In genomic region chr6:146295695-146296094, GRCh38 we compare ENCODE assay signal across 21 cellular contexts.
"Had no signal": no experiment of that assay in that cellular context is flagged by ENCODE, and none has a peak within 500 bp of the region (broad histone marks: within the 10 kb centered on the region; RNA-seq: fewer than 3 reads in every experiment).

No MANE protein-coding gene starts in this region.

- H3K9ac ChIP-seq: neural progenitor cell had no signal

- DNase-seq: effector memory CD8-positive, alpha-beta T cell; esophagus squamous epithelium; foreskin keratinocyte; immature natural killer cell; left ventricle myocardium inferior; mesenchymal stem cell; midbrain; nucleus accumbens; pancreas; right cardiac atrium; small intestine; stimulated activated CD4-positive, alpha-beta T cell treated with anti-CD3 and anti-CD28 coated beads, Interleukin-12 subunit alpha, Interleukin-12 subunit beta, amount 100 ng/mL, for 4 hours; stimulated activated naive CD8-positive, alpha-beta T cell treated with anti-CD3 and anti-CD28 coated beads, Interleukin-15, Interleukin-2, amounts not matched to agents 100 U/mL and 50 U/mL, for 24 hours; thyroid gland had no signal

- ATAC-seq: effector memory CD8-positive, alpha-beta T cell; foreskin keratinocyte; natural killer cell treated with Interleukin-12 subunit alpha and Interleukin-12 subunit beta and Interleukin-15 and Interleukin-18, amount 100 ng/mL, for 72 hours; pancreas; right cardiac atrium; stimulated activated naive CD8-positive, alpha-beta T cell treated with anti-CD3 and anti-CD28 coated beads, Interleukin-15, Interleukin-2, amounts not matched to agents 100 U/mL and 50 U/mL, for 24 hours had no signal

- H3K36me3 Mint-ChIP-seq: natural killer cell treated with Interleukin-12 subunit alpha and Interleukin-12 subunit beta and Interleukin-15 and Interleukin-18, amount 100 ng/mL, for 72 hours; neural progenitor cell; type B pancreatic cell had no signal

- H3K4me2 ChIP-seq: neural progenitor cell had no signal

- H3K27ac ChIP-seq: epithelial cell of prostate, esophagus squamous epithelium, foreskin keratinocyte, left ventricle myocardium inferior, neural progenitor cell, pancreas, suprapubic skin, thyroid gland had no signal

- H3K27me3 Mint-ChIP-seq: dendritic cell treated with granulocyte-macrophage colony-stimulating factor and Interleukin-4, amounts not matched to agents 40 ng/mL and 50 ng/mL, for 4 days; effector memory CD8-positive, alpha-beta T cell; natural killer cell treated with Interleukin-12 subunit alpha and Interleukin-12 subunit beta and Interleukin-15 and Interleukin-18, amount 100 ng/mL, for 72 hours; progenitor cell of endocrine pancreas; type B pancreatic cell had no signal

- H3K4me1 Mint-ChIP-seq: immature natural killer cell had no signal

- H3K27ac Mint-ChIP-seq: dendritic cell treated with granulocyte-macrophage colony-stimulating factor and Interleukin-4, amounts not matched to agents 40 ng/mL and 50 ng/mL, for 4 days; effector memory CD8-positive, alpha-beta T cell; immature natural killer cell; natural killer cell treated with Interleukin-12 subunit alpha and Interleukin-12 subunit beta and Interleukin-15 and Interleukin-18, amount 100 ng/mL, for 72 hours; neural progenitor cell; progenitor cell of endocrine pancreas; type B pancreatic cell had no signal

- H3K27me3 ChIP-seq: esophagus squamous epithelium, foreskin keratinocyte, neural progenitor cell, pancreas, suprapubic skin, thyroid gland had no signal

- H3K4me3 Mint-ChIP-seq: dendritic cell treated with granulocyte-macrophage colony-stimulating factor and Interleukin-4, amounts not matched to agents 40 ng/mL and 50 ng/mL, for 4 days; effector memory CD8-positive, alpha-beta T cell; immature natural killer cell; natural killer cell treated with Interleukin-12 subunit alpha and Interleukin-12 subunit beta and Interleukin-15 and Interleukin-18, amount 100 ng/mL, for 72 hours; neural progenitor cell; type B pancreatic cell had no signal

- H3K9me3 Mint-ChIP-seq: dendritic cell treated with granulocyte-macrophage colony-stimulating factor and Interleukin-4, amounts not matched to agents 40 ng/mL and 50 ng/mL, for 4 days; effector memory CD8-positive, alpha-beta T cell; natural killer cell treated with Interleukin-12 subunit alpha and Interleukin-12 subunit beta and Interleukin-15 and Interleukin-18, amount 100 ng/mL, for 72 hours; type B pancreatic cell had no signal

- H3K9me3 ChIP-seq: esophagus squamous epithelium, left ventricle myocardium inferior, pancreas, suprapubic skin, thyroid gland had no signal

- H3K4me1 ChIP-seq: esophagus squamous epithelium, foreskin keratinocyte, neural progenitor cell, pancreas, suprapubic skin, thyroid gland had no signal

- H2AFZ ChIP-seq: neural progenitor cell had no signal
